Comparison of ENCODE assay signal across 23 cellular contexts in genomic region chr21:33355996-33356395, GRCh38.
"Had no signal": no experiment of that assay in that cellular context is flagged by ENCODE, and none has a peak within 500 bp of the region (broad histone marks: within the 10 kb centered on the region; RNA-seq: fewer than 3 reads in every experiment).

No MANE protein-coding gene starts in this region.

- ATAC-seq: heart left ventricle; left cardiac atrium; naive thymus-derived CD4-positive, alpha-beta T cell; stimulated activated naive CD8-positive, alpha-beta T cell treated with anti-CD3 and anti-CD28 coated beads, Interleukin-15, Interleukin-2, amounts not matched to agents 100 U/mL and 50 U/mL, for 24 hours had no signal

- H3K4me3 Mint-ChIP-seq: activated B cell treated with CpG ODN at 0.5 μM for 24 hours; activated CD4-positive, alpha-beta memory T cell treated with anti-CD3 and anti-CD28 coated beads for 36 hours; activated CD8-positive, alpha-beta memory T cell treated with anti-CD3 and anti-CD28 coated beads, Interleukin-2, amount 10 ng/mL, durations not matched to agents 7 days and 5 days; activated naive CD8-positive, alpha-beta T cell treated with anti-CD3 and anti-CD28 coated beads for 36 hours; naive thymus-derived CD4-positive, alpha-beta T cell; neural progenitor cell; T-helper 1 cell treated with Interleukin-12 subunit alpha and Interleukin-12 subunit beta and Interleukin-4 antibody, amounts not matched to agents 30 μg/mL and 1 μg/mL, for 36 hours had no signal

- H3K9me3 Mint-ChIP-seq: activated B cell treated with CpG ODN at 0.5 μM for 24 hours; activated CD4-positive, alpha-beta memory T cell treated with anti-CD3 and anti-CD28 coated beads for 36 hours; activated naive CD8-positive, alpha-beta T cell treated with anti-CD3 and anti-CD28 coated beads for 36 hours; activated T-helper 2 cell treated with anti-CD3 and anti-CD28 coated beads, Interferon-gamma antibody, Interleukin-2, Interleukin-4, amounts not matched to agents 10 μg/mL and 5 μg/mL and 100 μg/mL, durations not matched to agents 14 hours and 24 hours and 36 hours; naive thymus-derived CD4-positive, alpha-beta T cell; neural progenitor cell; T-helper 1 cell treated with Interleukin-12 subunit alpha and Interleukin-12 subunit beta and Interleukin-4 antibody, amounts not matched to agents 30 μg/mL and 1 μg/mL, for 36 hours had no signal

- H3K4me1 ChIP-seq: neural progenitor cell had no signal

- H3K9me3 ChIP-seq: heart left ventricle, sigmoid colon, tibial artery had no signal

- H3K4me3 ChIP-seq: heart left ventricle, neural progenitor cell, sigmoid colon, tibial artery had no signal

- H3K27me3 ChIP-seq: heart left ventricle, neural progenitor cell, sigmoid colon, tibial artery had no signal

- H3K27ac ChIP-seq: epithelial cell of prostate, neural progenitor cell, sigmoid colon, tibial artery had no signal

- DNase-seq: activated B cell treated with CpG ODN at 0.5 μM for 24 hours; activated CD4-positive, alpha-beta memory T cell treated with anti-CD3 and anti-CD28 coated beads for 36 hours; activated CD4-positive, alpha-beta T cell treated with anti-CD3 and anti-CD28 coated beads for 4 hours; activated CD8-positive, alpha-beta memory T cell treated with anti-CD3 and anti-CD28 coated beads, Interleukin-2, amount 10 ng/mL, durations not matched to agents 7 days and 5 days; activated naive CD4-positive, alpha-beta T cell treated with Interleukin-2 at 50 U/mL for 16 hours; activated naive CD8-positive, alpha-beta T cell treated with anti-CD3 and anti-CD28 coated beads for 36 hours; cerebellar nuclear complex; cortex of kidney; heart left ventricle; islet precursor cell; left cardiac atrium; naive thymus-derived CD4-positive, alpha-beta T cell; retina; sigmoid colon; stimulated activated CD4-positive, alpha-beta T cell treated with anti-CD3 and anti-CD28 coated beads, Interleukin-4, amount 100 ng/mL, for 24 hours; stimulated activated naive CD8-positive, alpha-beta T cell treated with anti-CD3 and anti-CD28 coated beads, Interleukin-15, Interleukin-2, amounts not matched to agents 100 U/mL and 50 U/mL, for 24 hours; T1000; tibial artery had no signal

- H3K27me3 Mint-ChIP-seq: activated B cell treated with CpG ODN at 0.5 μM for 24 hours; activated CD4-positive, alpha-beta memory T cell treated with anti-CD3 and anti-CD28 coated beads for 36 hours; activated CD8-positive, alpha-beta memory T cell treated with anti-CD3 and anti-CD28 coated beads, Interleukin-2, amount 10 ng/mL, durations not matched to agents 7 days and 5 days; activated naive CD8-positive, alpha-beta T cell treated with anti-CD3 and anti-CD28 coated beads for 36 hours; naive thymus-derived CD4-positive, alpha-beta T cell; progenitor cell of endocrine pancreas had no signal

- H3K27ac Mint-ChIP-seq: neural progenitor cell had no signal
